1 cellular context compared by ENCODE assay signal in the genomic region with DNA sequence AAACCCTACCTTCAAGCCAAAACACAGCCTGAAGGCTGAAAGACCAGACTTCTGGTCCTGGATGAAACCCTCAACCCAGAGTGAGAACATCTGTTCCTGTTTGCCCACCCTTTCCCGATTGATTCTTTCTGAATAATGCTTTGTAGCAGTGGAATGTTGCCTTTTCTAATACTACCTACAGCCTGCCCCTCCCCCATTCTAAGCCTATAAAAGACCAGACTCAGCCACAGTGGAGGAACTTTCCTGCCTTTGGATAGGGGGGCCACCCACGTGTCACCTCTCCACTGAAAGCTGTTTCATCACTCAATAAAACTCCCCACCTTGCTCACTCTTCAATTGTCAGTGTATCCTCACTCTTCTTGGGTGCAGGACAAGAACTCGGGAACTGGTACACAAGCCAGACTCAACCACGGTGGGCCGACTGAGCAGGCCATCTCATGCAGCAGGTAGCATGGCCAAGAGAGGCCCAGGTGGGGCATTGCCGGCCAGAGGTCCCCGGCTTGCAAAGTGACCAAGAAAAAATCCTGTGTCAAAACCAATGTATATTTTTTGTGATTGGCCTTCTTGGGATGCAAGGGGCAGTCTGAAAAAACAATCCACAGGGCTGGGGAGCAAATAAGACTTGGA.
TF ChIP-seq lines count a peak whose summit lies in the region.

No MANE protein-coding gene starts in this region.

TF ChIP-seq in IMR-90, 13 proteins besides CTCF, POLR2A, EP300 and RAD21 (continued from another document):
- TF ChIP-seq, protein P1, sequence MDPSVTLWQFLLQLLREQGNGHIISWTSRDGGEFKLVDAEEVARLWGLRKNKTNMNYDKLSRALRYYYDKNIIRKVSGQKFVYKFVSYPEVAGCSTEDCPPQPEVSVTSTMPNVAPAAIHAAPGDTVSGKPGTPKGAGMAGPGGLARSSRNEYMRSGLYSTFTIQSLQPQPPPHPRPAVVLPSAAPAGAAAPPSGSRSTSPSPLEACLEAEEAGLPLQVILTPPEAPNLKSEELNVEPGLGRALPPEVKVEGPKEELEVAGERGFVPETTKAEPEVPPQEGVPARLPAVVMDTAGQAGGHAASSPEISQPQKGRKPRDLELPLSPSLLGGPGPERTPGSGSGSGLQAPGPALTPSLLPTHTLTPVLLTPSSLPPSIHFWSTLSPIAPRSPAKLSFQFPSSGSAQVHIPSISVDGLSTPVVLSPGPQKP (IDR thresholded peaks at IDR 0.05; ENCODE audit: borderline replicate concordance, low read depth, low read length), result no peak
